Comparison of ENCODE assay signal across 9 cellular contexts in genomic region chr9:127608104-127608966, GRCh38. TPM values are rescaled to one million over a fixed set of nuclear protein-coding genes. Genes with fewer than 3 reads are reported as not detected.
DNase-seq lines count a peak whose midpoint lies in the region; ATAC-seq, FAIRE-seq and TF ChIP-seq lines count a peak whose summit lies in the region.
"Had no signal": no experiment of that assay in that cellular context is flagged by ENCODE, and none has a peak within 500 bp of the region (broad histone marks: within the 10 kb centered on the region; RNA-seq: fewer than 3 reads in every experiment).

No MANE protein-coding gene starts in this region.

- H3K36me3 Mint-ChIP-seq in activated naive CD4-positive, alpha-beta T cell treated with anti-CD3 and anti-CD28 coated beads, Interleukin-2, amount 50 U/mL, for 72 hours = no peaks in the 10 kb centered on the region

- H3K9me3 ChIP-seq in cardiac muscle cell (ENCODE audit: low read depth) = no peaks in the 10 kb centered on the region
- no peaks in the 10 kb centered on the region for H3K9me3 ChIP-seq in pancreas
- H3K9me3 ChIP-seq in thyroid gland = no peaks in the 10 kb centered on the region

- WGBS in pancreas, 2 donors = 1 to 2% methylated on average over 49 to 55 of the region's 55 CpGs
- WGBS in thyroid gland, 2 donors = 1 to 3% methylated on average over 29 to 36 of the region's 55 CpGs

- TF ChIP-seq CTCF in cardiac muscle cell (IDR thresholded peaks at IDR 0.05; ENCODE audit: low read depth, low read length) (no peak), pancreas (IDR thresholded peaks at IDR 0.05) (no peak), thyroid gland (IDR thresholded peaks at IDR 0.05) (no peak)

- H3K36me3 ChIP-seq in cardiac muscle cell (no peaks in the 10 kb centered on the region), pancreas (no peaks in the 10 kb centered on the region), thyroid gland (no peaks in the 10 kb centered on the region)

- H3K27me3 ChIP-seq in cardiac muscle cell = peaks cover 17% of the 10 kb centered on the region
- no peaks in the 10 kb centered on the region for H3K27me3 ChIP-seq in pancreas
- H3K27me3 ChIP-seq in thyroid gland = no peaks in the 10 kb centered on the region
- H3K27me3 ChIP-seq: SJSA1 had no signal

- peak overlapping the region; percentile 58 for H3K27ac ChIP-seq in cardiac muscle cell
- H3K27ac ChIP-seq in pancreas = peak overlapping the region in 2 of 4 donors; percentile 0 to 44
- H3K27ac ChIP-seq in thyroid gland = peak overlapping the region in 2 of 3 donors; percentile 16 to 47
- H3K27ac ChIP-seq: SJSA1 had no signal

- peaks cover 16% of the 10 kb centered on the region for H3K4me1 ChIP-seq in cardiac muscle cell (ENCODE audit: low read depth)
- peaks cover 0 to 14% (median 0%) of the 10 kb centered on the region in 3 donors for H3K4me1 ChIP-seq in pancreas
- peaks cover 10% of the 10 kb centered on the region in 2 donors for H3K4me1 ChIP-seq in thyroid gland

- DNase-seq in DMS79 (lab: John Stamatoyannopoulos, UW) = peak; percentile 88
- DNase-seq in NCI-H1092 (lab: John Stamatoyannopoulos, UW) = peak; percentile 84
- DNase-seq in activated naive CD4-positive, alpha-beta T cell treated with anti-CD3 and anti-CD28 coated beads, Interleukin-2, amount 50 U/mL, for 72 hours (ENCODE audit: low spot score in 2 of 2) = peak; percentile 79 to 85
- DNase-seq in cardiac muscle cell (ENCODE audit: low read depth in 1 of 2, low spot score in 1 of 2) = peak; percentile 52 to 94
- peak; percentile 75 to 94 (median 82) for DNase-seq in pancreas
- peak; percentile 90 to 91 for DNase-seq in thyroid gland

- TF ChIP-seq POLR2A in thyroid gland (IDR thresholded peaks at IDR 0.05) = peak in 1 of 2 donors; percentile 68

- peak overlapping the region in 1 of 2 donors; percentile 64 for H3K27ac Mint-ChIP-seq in activated naive CD4-positive, alpha-beta T cell treated with anti-CD3 and anti-CD28 coated beads, Interleukin-2, amount 50 U/mL, for 72 hours

- no peak for FAIRE-seq in pancreas (lab: Jason Lieb, UNC)

- H3K4me3 ChIP-seq in cardiac muscle cell (peak overlapping the region; percentile 18), pancreas (peak overlapping the region in 3 of 4 donors; percentile 22 to 52 (median 38)), thyroid gland (replicated peaks in 1 of 3) (peak overlapping the region in 1 of 3 donors; percentile 24)
- H3K4me3 ChIP-seq: SJSA1 had no signal

- no peaks in the 10 kb centered on the region for H3K9me3 Mint-ChIP-seq in activated naive CD4-positive, alpha-beta T cell treated with anti-CD3 and anti-CD28 coated beads, Interleukin-2, amount 50 U/mL, for 72 hours

- intact Hi-C loops in pancreas (cut with DNase I) (no loop called here), thyroid gland (cut with DNase I) (loop anchor here (5.0 kb wide), 1 partner anchor 124 kb away; no protein-coding TSS in a partner anchor)

- ATAC-seq in SK-N-SH treated with all-trans-retinoic acid at 6 μM for 48 hours (peak; percentile 55), pancreas (peak; percentile 72 to 77 (median 74)), HG02840 (IDR thresholded peaks at IDR 0.05; ENCODE audit: low FRiP score, unreplicated experiment) (no peak)
- ATAC-seq in activated naive CD4-positive, alpha-beta T cell treated with anti-CD3 and anti-CD28 coated beads, Interleukin-2, amount 50 U/mL, for 72 hours = peak; percentile 70 to 73

TF ChIP-seq in SK-N-SH treated with all-trans-retinoic acid at 6 μM for 48 hours, 23 proteins besides CTCF, POLR2A, EP300 and RAD21:
- TF ChIP-seq ZNF8 (CRISPR knock-in tag; IDR thresholded peaks at IDR 0.05) (no peak), SNAI2 (CRISPR knock-in tag; IDR thresholded peaks at IDR 0.05) (no peak), TCF4 (CRISPR knock-in tag; IDR thresholded peaks at IDR 0.05; ENCODE audit: borderline replicate concordance) (0 out of 2 replicates have a peak, but pooled peaks have one; percentile 5), PPARA (CRISPR knock-in tag; IDR thresholded peaks at IDR 0.05; ENCODE audit: borderline replicate concordance) (no peak)

RNA-seq across cellular contexts. Expression of gene STXBP1, which starts 3.7 kb away (rescaled TPM):
- 10 to 100 TPM; 11.4 to 28.0 TPM for total RNA-seq in activated naive CD4-positive, alpha-beta T cell treated with anti-CD3 and anti-CD28 coated beads, Interleukin-2, amount 50 U/mL, for 72 hours
- total RNA-seq in cardiac muscle cell (19.8 and 95.5 TPM in 2 replicates), pancreas (10 to 100 TPM; 14.3 to 33.0 (median 22.0) TPM), thyroid gland (100 to 1,000 TPM in 2 of 4 donors, 10 to 100 TPM in 2; 23.8 to 139 (median 106) TPM)
- polyA plus RNA-seq in cardiac muscle cell (26.0 and 27.0 TPM in 2 replicates), pancreas (10 to 100 TPM; 17.6 to 46.4 TPM)
